ENCODE assay signal across 10 cellular contexts in the genomic region with DNA sequence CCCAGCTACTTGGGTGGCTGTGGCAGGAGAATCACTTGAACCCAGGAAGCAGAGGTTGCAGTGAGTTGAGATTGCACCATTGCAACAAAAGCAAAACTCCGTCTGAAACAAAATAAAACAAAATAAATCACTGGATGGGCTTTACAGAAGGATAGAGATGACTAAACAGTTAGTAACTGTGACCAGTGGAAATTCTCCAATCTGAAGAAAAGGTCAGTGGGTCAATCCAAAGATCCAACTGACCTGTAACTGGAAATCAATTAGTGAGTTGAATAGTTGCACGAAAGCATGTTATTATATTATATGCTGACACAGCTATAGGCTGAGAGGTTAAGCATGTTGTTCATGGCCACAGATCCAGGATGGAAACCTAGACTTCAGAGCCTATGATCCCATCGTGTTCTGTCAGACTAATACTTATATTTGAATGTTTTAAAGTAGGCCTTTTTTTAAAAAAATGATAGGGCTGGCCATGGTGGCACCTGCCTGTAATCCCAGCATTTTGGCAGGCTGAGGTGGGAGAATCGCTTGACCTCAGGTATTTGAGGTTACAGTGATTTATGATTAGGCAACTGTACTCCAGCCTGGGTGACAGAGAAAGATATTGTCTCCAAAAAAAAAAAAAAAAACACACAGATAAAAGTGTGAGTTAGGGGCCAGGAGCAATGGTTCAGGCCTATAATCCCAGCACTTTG. TPM values are rescaled to one million over a fixed set of nuclear protein-coding genes. Genes with fewer than 3 reads are reported as not detected.
A peak's percentile ranks its signal among the peaks of the same experiment; 100 is the strongest.
DNase-seq lines count a peak whose midpoint lies in the region; ATAC-seq, FAIRE-seq and TF ChIP-seq lines count a peak whose summit lies in the region.
"Had no signal": no experiment of that assay in that cellular context is flagged by ENCODE, and none has a peak within 500 bp of the region (broad histone marks: within the 10 kb centered on the region; RNA-seq: fewer than 3 reads in every experiment).

No MANE protein-coding gene starts in this region.

- H3K4me1 Mint-ChIP-seq in activated naive CD4-positive, alpha-beta T cell treated with anti-CD3 and anti-CD28 coated beads, Interleukin-2, amount 50 U/mL, for 24 hours = peaks cover 51% of the 10 kb centered on the region
- H3K4me1 Mint-ChIP-seq in type B pancreatic cell (ENCODE audit: unreplicated experiment) = peaks cover 29% of the 10 kb centered on the region

- H2BK15ac ChIP-seq in mesendoderm (replicated peaks; ENCODE audit: low read depth) = no peak overlapping the region

- TF ChIP-seq CTCF in type B pancreatic cell (conservative IDR thresholded peaks at IDR 0.05) = no peak

- no peak overlapping the region for H2BK120ac ChIP-seq in mesendoderm (ENCODE audit: low read depth, low read length)

- no peak overlapping the region for H4K8ac ChIP-seq in mesendoderm (ENCODE audit: low read depth, low read length)

- H3K27me3 ChIP-seq in mesendoderm (ENCODE audit: insufficient read depth, low read length, poor library complexity) = no peaks in the 10 kb centered on the region

- peak overlapping the region; percentile 23 for H3K27ac Mint-ChIP-seq in activated naive CD4-positive, alpha-beta T cell treated with anti-CD3 and anti-CD28 coated beads, Interleukin-2, amount 50 U/mL, for 24 hours
- peak overlapping the region; percentile 55 to 94 for H3K27ac Mint-ChIP-seq in activated naive CD4-positive, alpha-beta T cell treated with anti-CD3 and anti-CD28 coated beads, Interleukin-2, amount 50 U/mL, for 72 hours
- peak overlapping the region; percentile 99 for H3K27ac Mint-ChIP-seq in type B pancreatic cell

- ATAC-seq in activated naive CD4-positive, alpha-beta T cell treated with anti-CD3 and anti-CD28 coated beads, Interleukin-2, amount 50 U/mL, for 72 hours = no peak

- no peaks in the 10 kb centered on the region for H3K27me3 Mint-ChIP-seq in activated naive CD4-positive, alpha-beta T cell treated with anti-CD3 and anti-CD28 coated beads, Interleukin-2, amount 50 U/mL, for 24 hours
- no peaks in the 10 kb centered on the region for H3K27me3 Mint-ChIP-seq in type B pancreatic cell

- H3K9ac ChIP-seq in mesendoderm (ENCODE audit: low read length) = no peak overlapping the region

- H4K5ac ChIP-seq in mesendoderm (ENCODE audit: low read length) = no peak overlapping the region

- no peaks in the 10 kb centered on the region for H3K36me3 ChIP-seq in mesendoderm (ENCODE audit: control insufficient read depth, insufficient read depth, low read length)

- H3K4me2 ChIP-seq in mesendoderm (ENCODE audit: low read length) = no peak overlapping the region

- no peak overlapping the region for H2AK5ac ChIP-seq in mesendoderm (ENCODE audit: low read length)

- H3K4me3 ChIP-seq in mesendoderm (ENCODE audit: low read length) = no peak overlapping the region

- H3K79me2 ChIP-seq in mesendoderm (ENCODE audit: control insufficient read depth, insufficient read depth, low read length) = no peaks in the 10 kb centered on the region

- H3K4me1 ChIP-seq in mesendoderm (ENCODE audit: control insufficient read depth, low read depth, low read length) = no peaks in the 10 kb centered on the region

- H2BK5ac ChIP-seq in mesendoderm (ENCODE audit: low read length) = no peak overlapping the region

- DNase-seq in activated naive CD4-positive, alpha-beta T cell treated with Interleukin-2 at 50 U/mL for 16 hours = no peak
- DNase-seq in activated naive CD4-positive, alpha-beta T cell treated with anti-CD3 and anti-CD28 coated beads, Interleukin-2, amount 50 U/mL, for 72 hours (ENCODE audit: low spot score in 2 of 2) = no peak
- peak; percentile 36 for DNase-seq in kidney tubule cell (ENCODE audit: low spot score)
- no peak for DNase-seq in type B pancreatic cell (ENCODE audit: extremely low spot score, unreplicated experiment)
- DNase-seq in HTR-8/SVneo (ENCODE audit: insufficient read length, low spot score) = no peak
- DNase-seq in mesendoderm = no peak
- DNase-seq in NAMALWA (ENCODE audit: low spot score) = no peak
- DNase-seq: NCI-H2171 had no signal

- no peak overlapping the region for H3K4ac ChIP-seq in mesendoderm (ENCODE audit: low read depth, low read length)

- H3K9me3 Mint-ChIP-seq in activated naive CD4-positive, alpha-beta T cell treated with anti-CD3 and anti-CD28 coated beads, Interleukin-2, amount 50 U/mL, for 24 hours = no peaks in the 10 kb centered on the region
- no peaks in the 10 kb centered on the region for H3K9me3 Mint-ChIP-seq in activated naive CD4-positive, alpha-beta T cell treated with anti-CD3 and anti-CD28 coated beads, Interleukin-2, amount 50 U/mL, for 72 hours
- no peaks in the 10 kb centered on the region for H3K9me3 Mint-ChIP-seq in type B pancreatic cell

- H3K23ac ChIP-seq in mesendoderm (ENCODE audit: low read length) = no peak overlapping the region

- H3K27ac ChIP-seq in mesendoderm (ENCODE audit: low read depth, low read length) = no peak overlapping the region

- peaks cover 12% of the 10 kb centered on the region for H3K36me3 Mint-ChIP-seq in activated naive CD4-positive, alpha-beta T cell treated with anti-CD3 and anti-CD28 coated beads, Interleukin-2, amount 50 U/mL, for 24 hours
- H3K36me3 Mint-ChIP-seq in activated naive CD4-positive, alpha-beta T cell treated with anti-CD3 and anti-CD28 coated beads, Interleukin-2, amount 50 U/mL, for 72 hours = peaks cover 6 to 16% of the 10 kb centered on the region in 2 donors
- H3K36me3 Mint-ChIP-seq in type B pancreatic cell = peaks cover 28% of the 10 kb centered on the region

- peaks cover 2% of the 10 kb centered on the region for H3K79me1 ChIP-seq in mesendoderm (ENCODE audit: low read length)

- WGBS in mesendoderm (ENCODE audit: extremely low coverage, insufficient coverage, low lambda C conversion rate) = no CpG with 5 or more reads among the region's 4 CpGs

- no peak for FAIRE-seq in HTR-8/SVneo (lab: Jason Lieb, UNC)
- FAIRE-seq: D721Med had no signal

- H3K4me3 Mint-ChIP-seq in activated naive CD4-positive, alpha-beta T cell treated with anti-CD3 and anti-CD28 coated beads, Interleukin-2, amount 50 U/mL, for 24 hours = peak overlapping the region; percentile 89
- H3K4me3 Mint-ChIP-seq in type B pancreatic cell = peak overlapping the region; percentile 92

- no peak overlapping the region for H3K18ac ChIP-seq in mesendoderm (ENCODE audit: low read length)

- H3K56ac ChIP-seq in mesendoderm (ENCODE audit: low read length) = no peak overlapping the region

RNA-seq across cellular contexts. Expression of a gene that starts 1.4 kb away (rescaled TPM):
- 100 to 1,000 TPM; 129 to 170 TPM for total RNA-seq in activated naive CD4-positive, alpha-beta T cell treated with anti-CD3 and anti-CD28 coated beads, Interleukin-2, amount 50 U/mL, for 72 hours
- 134 and 142 TPM in 2 replicates for total RNA-seq in type B pancreatic cell (ENCODE audit: low replicate concordance)
- 147 TPM for polyA plus RNA-seq in mesendoderm (2013, experiment 1 of 2)
- polyA plus RNA-seq in mesendoderm (2013, experiment 2 of 2) = 149 TPM

RNA-seq across cellular contexts. Expression of a gene that starts 17.4 kb away (rescaled TPM):
- total RNA-seq in activated naive CD4-positive, alpha-beta T cell treated with anti-CD3 and anti-CD28 coated beads, Interleukin-2, amount 50 U/mL, for 72 hours = under 1 TPM; 0.59 to 0.66 TPM
- total RNA-seq in type B pancreatic cell (ENCODE audit: low replicate concordance) = 33.4 and 104 TPM in 2 replicates
- 0.13 TPM for polyA plus RNA-seq in mesendoderm (2013, experiment 1 of 2)
- 0.10 TPM for polyA plus RNA-seq in mesendoderm (2013, experiment 2 of 2)

RNA-seq across cellular contexts. Expression of a gene that starts 19.6 kb away (rescaled TPM):
- total RNA-seq in activated naive CD4-positive, alpha-beta T cell treated with anti-CD3 and anti-CD28 coated beads, Interleukin-2, amount 50 U/mL, for 72 hours = 100 to 1,000 TPM; 658 to 720 TPM
- total RNA-seq in type B pancreatic cell (ENCODE audit: low replicate concordance) = 338 and 451 TPM in 2 replicates
- polyA plus RNA-seq in mesendoderm (2013, experiment 1 of 2) = 460 TPM
- 455 TPM for polyA plus RNA-seq in mesendoderm (2013, experiment 2 of 2)

RNA-seq across cellular contexts. Expression of a gene that starts 41.2 kb away (rescaled TPM):
- not detected for total RNA-seq in activated naive CD4-positive, alpha-beta T cell treated with anti-CD3 and anti-CD28 coated beads, Interleukin-2, amount 50 U/mL, for 72 hours
- total RNA-seq in type B pancreatic cell (ENCODE audit: low replicate concordance) = not detected in 2 replicates
- polyA plus RNA-seq in mesendoderm (2013, experiment 1 of 2) = 0.87 TPM
- polyA plus RNA-seq in mesendoderm (2013, experiment 2 of 2) = 0.38 TPM

RNA-seq across cellular contexts. Expression of a gene that starts 47.9 kb away (rescaled TPM):
- 100 to 1,000 TPM; 105 to 137 TPM for total RNA-seq in activated naive CD4-positive, alpha-beta T cell treated with anti-CD3 and anti-CD28 coated beads, Interleukin-2, amount 50 U/mL, for 72 hours
- total RNA-seq in type B pancreatic cell (ENCODE audit: low replicate concordance) = 1.7 and 3.4 TPM in 2 replicates
- polyA plus RNA-seq in mesendoderm (2013, experiment 1 of 2) = 6.3 TPM
- polyA plus RNA-seq in mesendoderm (2013, experiment 2 of 2) = 5.7 TPM

Comparison
In these comparisons a context has a peak if more than half of its experiments do, and no peak if none do; other contexts are left out.
1. H3K27ac Mint-ChIP-seq: peak in every context shown above with its lines; median percentile 99 in type B pancreatic cell; 74 in activated naive CD4-positive, alpha-beta T cell treated with anti-CD3 and anti-CD28 coated beads, Interleukin-2, amount 50 U/mL, for 72 hours; 23 in activated naive CD4-positive, alpha-beta T cell treated with anti-CD3 and anti-CD28 coated beads, Interleukin-2, amount 50 U/mL, for 24 hours.
2. RNA of a gene that starts 17.4 kb away (total RNA-seq): 33.4 to 104 TPM in type B pancreatic cell; 0.59 to 0.66 TPM in activated naive CD4-positive, alpha-beta T cell treated with anti-CD3 and anti-CD28 coated beads, Interleukin-2, amount 50 U/mL, for 72 hours; every median in the first group is over 10 times any median in the second.